In the genomic region with DNA sequence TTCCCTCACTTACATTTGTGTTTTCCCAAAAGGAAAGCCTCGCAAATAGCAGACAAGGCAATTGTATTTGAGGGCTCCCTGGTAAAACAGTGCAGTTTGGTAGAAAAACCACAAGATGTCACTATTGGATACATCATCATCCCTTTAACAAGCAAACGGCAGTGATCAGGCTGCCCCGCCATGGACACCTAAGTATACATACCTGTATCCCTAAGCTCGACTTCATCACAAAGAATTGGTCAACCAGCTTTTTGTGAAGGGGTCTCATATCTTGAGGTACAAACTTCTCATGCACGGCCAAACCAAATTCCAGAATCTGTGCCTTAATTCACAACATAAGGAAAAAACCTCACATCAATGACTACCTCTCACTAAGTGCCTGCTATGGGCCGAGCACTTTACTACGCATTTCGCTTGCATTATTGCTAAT, we compare ENCODE assay signal across 8 cellular contexts.
DNase-seq lines count a peak whose midpoint lies in the region; ATAC-seq, FAIRE-seq and TF ChIP-seq lines count a peak whose summit lies in the region.

No MANE protein-coding gene starts in this region.

- H2AFZ ChIP-seq in OCI-LY7 (ENCODE audit: low read length) (no peak overlapping the region), K562 (ENCODE audit: low read depth, low read length) (no peak overlapping the region)

- no peak overlapping the region for H3K4me3 ChIP-seq in Jurkat, Clone E6-1 (ENCODE audit: low read length)
- no peak overlapping the region for H3K4me3 ChIP-seq in OCI-LY7 (ENCODE audit: low read depth, low read length, poor library complexity, severe bottlenecking)
- no peak overlapping the region for H3K4me3 ChIP-seq in K562

- peak; percentile 95 to 97 for TF ChIP-seq RAD21 in K562 (CRISPR knock-in tag; conservative IDR thresholded peaks at IDR 0.05 in 1 of 2, IDR thresholded peaks at IDR 0.05 in 1 of 2)

- H3K9me3 Mint-ChIP-seq in activated T-cell treated with anti-CD3 and anti-CD28 coated beads, Interleukin-2, amount 50 U/mL, for 24 hours, result no peaks in the 10 kb centered on the region

- H3K27me3 Mint-ChIP-seq in activated T-cell treated with anti-CD3 and anti-CD28 coated beads, Interleukin-2, amount 50 U/mL, for 24 hours, result peaks cover 7% of the 10 kb centered on the region

- intact Hi-C loops in OCI-LY7 (cut with micrococcal nuclease; ENCODE audit: unreplicated experiment), result loop anchor here (5.0 to 10.0 kb wide), 2 partner anchors 670 to 1683 kb away; no protein-coding TSS in a partner anchor
- intact Hi-C loops in K562 (cut with micrococcal nuclease), result loop anchor here (1.0 to 5.0 kb wide), 5 partner anchors 115 to 1680 kb away; no protein-coding TSS in a partner anchor

- no peaks in the 10 kb centered on the region for H3K9me1 ChIP-seq in K562 (ENCODE audit: control insufficient read depth, insufficient read depth, low read length)

- H3K4me1 ChIP-seq in OCI-LY7 (ENCODE audit: insufficient read depth, low read length, poor library complexity, severe bottlenecking), result no peaks in the 10 kb centered on the region
- H3K4me1 ChIP-seq in K562 (replicated peaks in 1 of 2; ENCODE audit: control insufficient read depth in 2 of 2, insufficient read depth in 2 of 2, low read length in 2 of 2), result no peaks in the 10 kb centered on the region

- no peak overlapping the region for H3K4me3 Mint-ChIP-seq in activated T-cell treated with anti-CD3 and anti-CD28 coated beads, Interleukin-2, amount 50 U/mL, for 24 hours

- H3K79me2 ChIP-seq in OCI-LY7 (ENCODE audit: insufficient read depth, low read depth, low read length) (no peaks in the 10 kb centered on the region), K562 (ENCODE audit: control insufficient read depth, insufficient read depth, low read length) (no peaks in the 10 kb centered on the region)

- TF ChIP-seq EP300 in K562 (IDR thresholded peaks at IDR 0.05; ENCODE audit: low read length), result no peak

- BruUV-seq in OCI-LY7 (replicated peaks; lab: Mats Ljungman, UMichigan) (no TSS peak), K562 (replicated peaks; lab: Mats Ljungman, UMichigan) (no TSS peak)

- no peaks in the 10 kb centered on the region for H3K9me3 ChIP-seq in OCI-LY7 (ENCODE audit: low read length)
- no peaks in the 10 kb centered on the region for H3K9me3 ChIP-seq in K562 (replicated peaks; ENCODE audit: control insufficient read depth, insufficient read depth, low read depth, low read length)

- H4K20me1 ChIP-seq in OCI-LY7 (ENCODE audit: insufficient read depth, low read length) (no peaks in the 10 kb centered on the region), K562 (replicated peaks; ENCODE audit: control insufficient read depth, insufficient read depth, low read length) (no peaks in the 10 kb centered on the region)

- CTCF ChIA-PET in OCI-LY7 (lab: Charles Lee; ENCODE audit: unreplicated experiment) (no interaction called here), K562 (lab: Yijun Ruan, JAX; ENCODE audit: low intra/inter-chr PET ratio) (interaction anchor here (0.6 to 2.7 kb wide), 10 partner anchors 10 to 1680 kb away, joined by 3 to 28 read pairs (median 5); a partner anchor contains a TSS)

- H3K4me2 ChIP-seq in OCI-LY7 (ENCODE audit: low read length) (no peak overlapping the region), K562 (ENCODE audit: insufficient read depth, low read length) (no peak overlapping the region)

- WGBS in K562 (ENCODE audit: insufficient coverage, low coverage, missing lambda C conversion rate), result 15% methylated on average over 8 of the region's 8 CpGs

- TF ChIP-seq CTCF in OCI-LY7 (conservative IDR thresholded peaks at IDR 0.05; ENCODE audit: low read length) (peak; percentile 79), K562 (IDR thresholded peaks at IDR 0.05 in 2 of 3, conservative IDR thresholded peaks at IDR 0.05 in 1 of 3; ENCODE audit: insufficient read depth in 2 of 3, low read depth in 1 of 3, low read length in 3 of 3) (peak; percentile 93 to 98 (median 93))

- in situ Hi-C loops in K562 (cut with MboI), result loop anchor here (5.0 kb wide), 2 partner anchors 250 to 750 kb away; no protein-coding TSS in a partner anchor

- POLR2A ChIA-PET in OCI-LY7 (lab: Charles Lee), result no interaction called here
- POLR2A ChIA-PET in K562 (lab: Yijun Ruan, JAX), result interaction anchor here (1.5 kb wide), 1 partner anchor 13 kb away, joined by 3 read pairs; no protein-coding TSS in a partner anchor

- no peak overlapping the region for H3K9ac ChIP-seq in K562 (ENCODE audit: insufficient read depth in 1 of 2, low read depth in 2 of 2, low read length in 2 of 2)

- DNase-seq in activated T-cell treated with anti-CD3 and anti-CD28 coated beads for 24 hours (ENCODE audit: low read depth) (peak; percentile 10), OCI-LY7 (ENCODE audit: low spot score) (peak; percentile 63), K562 (ENCODE audit: extremely low read depth in 1 of 4, low spot score in 3 of 4) (peak; percentile 74 to 87 (median 82)), iPS-NIHi7 (ENCODE audit: extremely low spot score) (peak; percentile 78)
- no peak for DNase-seq in activated T-cell treated with anti-CD3 and anti-CD28 coated beads, Interleukin-2, amount 50 U/mL, for 24 hours
- peak; percentile 71 for DNase-seq in Jurkat, Clone E6-1 (ENCODE audit: low read depth, low spot score)
- DNase-seq in stimulated activated CD4-positive, alpha-beta T cell treated with anti-CD3 and anti-CD28 coated beads, Interleukin-2, amount 100 ng/mL, for 4 hours (ENCODE audit: low read depth), result peak; percentile 3

- H3K4me1 Mint-ChIP-seq in activated T-cell treated with anti-CD3 and anti-CD28 coated beads, Interleukin-2, amount 50 U/mL, for 24 hours (ENCODE audit: low read depth), result no peaks in the 10 kb centered on the region

- peaks cover 9 to 15% of the 10 kb centered on the region in 2 experiments; a peak in 4 of 5 replicates for H3K27me3 ChIP-seq in K562 (ENCODE audit: control insufficient read depth in 2 of 2, insufficient read depth in 2 of 2, low read length in 2 of 2)

- no peak overlapping the region for H3K27ac Mint-ChIP-seq in activated T-cell treated with anti-CD3 and anti-CD28 coated beads, Interleukin-2, amount 50 U/mL, for 24 hours

- FAIRE-seq in K562 (lab: Jason Lieb, UNC), result peak; percentile 97

- H3K36me3 Mint-ChIP-seq in activated T-cell treated with anti-CD3 and anti-CD28 coated beads, Interleukin-2, amount 50 U/mL, for 24 hours (ENCODE audit: low read depth), result no peaks in the 10 kb centered on the region

- H3K27ac ChIP-seq in OCI-LY7 (ENCODE audit: low read depth, low read length, poor library complexity, severe bottlenecking) (no peak overlapping the region), K562 (ENCODE audit: extremely low read depth, low read depth, low read length) (no peak overlapping the region)

- peak; percentile 92 for ATAC-seq in GM21825 (IDR thresholded peaks at IDR 0.05; ENCODE audit: unreplicated experiment)
- ATAC-seq in K562, result peak; percentile 95

- H3K36me3 ChIP-seq in OCI-LY7 (ENCODE audit: insufficient read depth, low read length) (no peaks in the 10 kb centered on the region), K562 (ENCODE audit: control insufficient read depth, insufficient read depth, low read length) (no peaks in the 10 kb centered on the region)

- no peak for TF ChIP-seq POLR2A in K562 (conservative IDR thresholded peaks at IDR 0.05)

- H3K9me2 ChIP-seq in OCI-LY7 (ENCODE audit: insufficient read depth, low read length), result no peaks in the 10 kb centered on the region

TF ChIP-seq in K562, 482 proteins besides CTCF, POLR2A, EP300 and RAD21 (continues in another document):
- TF ChIP-seq, protein P1, sequence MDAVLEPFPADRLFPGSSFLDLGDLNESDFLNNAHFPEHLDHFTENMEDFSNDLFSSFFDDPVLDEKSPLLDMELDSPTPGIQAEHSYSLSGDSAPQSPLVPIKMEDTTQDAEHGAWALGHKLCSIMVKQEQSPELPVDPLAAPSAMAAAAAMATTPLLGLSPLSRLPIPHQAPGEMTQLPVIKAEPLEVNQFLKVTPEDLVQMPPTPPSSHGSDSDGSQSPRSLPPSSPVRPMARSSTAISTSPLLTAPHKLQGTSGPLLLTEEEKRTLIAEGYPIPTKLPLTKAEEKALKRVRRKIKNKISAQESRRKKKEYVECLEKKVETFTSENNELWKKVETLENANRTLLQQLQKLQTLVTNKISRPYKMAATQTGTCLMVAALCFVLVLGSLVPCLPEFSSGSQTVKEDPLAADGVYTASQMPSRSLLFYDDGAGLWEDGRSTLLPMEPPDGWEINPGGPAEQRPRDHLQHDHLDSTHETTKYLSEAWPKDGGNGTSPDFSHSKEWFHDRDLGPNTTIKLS (IDR thresholded peaks at IDR 0.05; ENCODE audit: borderline replicate concordance, low read depth), result no peak
